9 cellular contexts compared by ENCODE assay signal in genomic region chr9:20997503-20998076, GRCh38. TPM values are rescaled to one million over a fixed set of nuclear protein-coding genes. Genes with fewer than 3 reads are reported as not detected.
DNase-seq lines count a peak whose midpoint lies in the region; ATAC-seq and TF ChIP-seq lines count a peak whose summit lies in the region.
"Had no signal": no experiment of that assay in that cellular context is flagged by ENCODE, and none has a peak within 500 bp of the region (broad histone marks: within the 10 kb centered on the region; RNA-seq: fewer than 3 reads in every experiment).

No MANE protein-coding gene starts in this region.

- no peak for TF ChIP-seq CTCF in type B pancreatic cell (conservative IDR thresholded peaks at IDR 0.05)
- TF ChIP-seq CTCF in GM10248 (IDR thresholded peaks at IDR 0.05; ENCODE audit: control extremely low read depth, extremely low read depth, low read depth, missing control alignments): no peak

- H3K4me1 Mint-ChIP-seq in naive thymus-derived CD8-positive, alpha-beta T cell: peaks cover 19 to 57% (median 38%) of the 10 kb centered on the region in 4 donors
- peaks cover 5% of the 10 kb centered on the region for H3K4me1 Mint-ChIP-seq in type B pancreatic cell (ENCODE audit: unreplicated experiment)

- CTCF ChIA-PET in GM10248 (lab: Yijun Ruan, JAX): interaction anchor here (0.8 to 1.4 kb wide), 6 partner anchors 9 to 115 kb away, joined by 3 to 5 read pairs (median 3); no protein-coding TSS in a partner anchor

- H3K27ac Mint-ChIP-seq in naive thymus-derived CD8-positive, alpha-beta T cell: peak overlapping the region in 9 of 10 donors; percentile 21 to 92 (median 53)
- H3K27ac Mint-ChIP-seq in type B pancreatic cell: no peak overlapping the region

- peak; percentile 67 for ATAC-seq in GM19023 (IDR thresholded peaks at IDR 0.05; ENCODE audit: unreplicated experiment)
- peak; percentile 74 for ATAC-seq in HG02571 (IDR thresholded peaks at IDR 0.05; ENCODE audit: unreplicated experiment)
- ATAC-seq in naive thymus-derived CD8-positive, alpha-beta T cell: no peak

- H3K4me3 Mint-ChIP-seq in naive thymus-derived CD8-positive, alpha-beta T cell: peak overlapping the region in 2 of 10 donors; percentile 19 to 27
- no peak overlapping the region for H3K4me3 Mint-ChIP-seq in type B pancreatic cell

- DNase-seq in KBM-7 (peak; percentile 48), DMS79 treated with DMSO at 0.1 percent for 48 hours (lab: John Stamatoyannopoulos, UW) (no peak), type B pancreatic cell (ENCODE audit: extremely low spot score, unreplicated experiment) (no peak), iPS-NIHi11 (ENCODE audit: low spot score) (no peak), GM10248 (ENCODE audit: extremely low spot score) (no peak)
- no peak for DNase-seq in naive thymus-derived CD8-positive, alpha-beta T cell
- DNase-seq: NCI-H2029 had no signal

- H3K9me3 Mint-ChIP-seq in naive thymus-derived CD8-positive, alpha-beta T cell: peaks cover 0 to 20% (median 9%) of the 10 kb centered on the region in 9 donors
- peaks cover 4% of the 10 kb centered on the region for H3K9me3 Mint-ChIP-seq in type B pancreatic cell

- POLR2A ChIA-PET in naive thymus-derived CD8-positive, alpha-beta T cell (lab: Charles Lee): no interaction called here
- POLR2A ChIA-PET in GM10248 (lab: Yijun Ruan, JAX): no interaction called here

- in situ Hi-C loops in KBM-7 (cut with MboI; ENCODE audit: low pct_unique_long_range_greater_than_20kb, low sequenced_read_pairs): no loop called here

- no peaks in the 10 kb centered on the region for H3K27me3 Mint-ChIP-seq in naive thymus-derived CD8-positive, alpha-beta T cell
- no peaks in the 10 kb centered on the region for H3K27me3 Mint-ChIP-seq in type B pancreatic cell

- H3K36me3 Mint-ChIP-seq in naive thymus-derived CD8-positive, alpha-beta T cell: peaks cover 20 to 44% (median 22%) of the 10 kb centered on the region in 3 donors
- H3K36me3 Mint-ChIP-seq in type B pancreatic cell: peaks cover 28% of the 10 kb centered on the region

RNA-seq across cellular contexts. Expression of gene HACD4, which starts 33.9 kb away (rescaled TPM):
- 10 to 100 TPM; 11.5 to 12.6 TPM for total RNA-seq in naive thymus-derived CD8-positive, alpha-beta T cell
- polyA plus RNA-seq in naive thymus-derived CD8-positive, alpha-beta T cell: 1 to 10 TPM; 7.5 to 8.1 (median 7.8) TPM
- total RNA-seq in type B pancreatic cell (ENCODE audit: low replicate concordance): 0.72 and 2.4 TPM in 2 replicates

Comparison
In these comparisons a context has a peak if more than half of its experiments do, and no peak if none do; other contexts are left out.
1. ATAC-seq: peak in GM19023 (single experiment) and HG02571 (single experiment); none in naive thymus-derived CD8-positive, alpha-beta T cell (0 of 2).